11 cellular contexts compared by ENCODE assay signal in the genomic region with DNA sequence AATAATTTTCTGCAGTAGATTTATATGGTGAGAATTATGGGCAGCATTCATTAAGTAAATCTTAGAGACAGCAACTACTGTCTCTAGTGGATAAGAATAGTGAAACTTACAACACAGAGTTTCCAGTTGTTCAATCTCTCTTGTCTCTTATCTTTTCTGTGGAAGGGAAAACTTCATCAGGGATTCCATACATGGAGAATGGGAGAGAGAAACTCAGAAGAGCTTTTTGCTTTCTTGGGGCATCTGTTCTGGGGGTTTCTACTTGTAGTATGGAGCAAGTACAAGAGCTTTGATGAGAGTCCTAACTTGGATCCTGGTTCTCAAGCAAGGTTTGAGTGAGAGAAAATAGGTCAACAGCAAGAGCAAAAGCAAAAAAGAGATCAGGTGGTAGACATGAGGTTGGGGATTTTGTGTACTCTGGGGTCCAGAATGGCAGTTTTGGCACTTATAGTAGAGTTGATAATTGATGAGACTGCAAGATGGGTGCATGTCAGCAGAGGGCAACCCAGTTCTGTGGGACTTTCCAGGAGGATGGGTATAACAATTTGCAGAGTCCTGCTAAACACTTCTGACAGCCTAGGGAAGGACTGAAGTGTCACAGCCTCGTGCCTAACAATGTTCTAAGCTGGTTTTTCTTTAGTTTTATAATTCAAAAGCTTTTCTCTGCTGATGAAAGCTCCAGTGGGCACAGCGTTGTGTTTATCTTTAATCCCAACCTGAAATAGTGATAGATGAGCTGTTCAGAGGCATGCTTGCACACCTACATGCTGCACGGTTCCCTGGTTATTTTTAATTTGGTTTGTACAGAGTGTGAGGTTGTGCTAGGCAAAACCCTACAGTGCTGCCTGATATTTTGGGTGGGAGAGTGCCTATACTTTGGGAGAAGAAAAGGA. TPM values are rescaled to one million over a fixed set of nuclear protein-coding genes. Genes with fewer than 3 reads are reported as not detected.
A peak's percentile ranks its signal among the peaks of the same experiment; 100 is the strongest.
DNase-seq lines count a peak whose midpoint lies in the region; ATAC-seq and TF ChIP-seq lines count a peak whose summit lies in the region.
"Had no signal": no experiment of that assay in that cellular context is flagged by ENCODE, and none has a peak within 500 bp of the region (broad histone marks: within the 10 kb centered on the region; RNA-seq: fewer than 3 reads in every experiment).

No MANE protein-coding gene starts in this region.

- peaks cover 10% of the 10 kb centered on the region for H3K36me3 Mint-ChIP-seq in activated naive CD8-positive, alpha-beta T cell treated with anti-CD3 and anti-CD28 coated beads, Interleukin-2, amount 50 U/mL, for 24 hours (ENCODE audit: low read depth)
- peaks cover 18% of the 10 kb centered on the region for H3K36me3 Mint-ChIP-seq in stimulated activated effector memory CD8-positive, alpha-beta T cell treated with anti-CD3 and anti-CD28 coated beads, Interleukin-12 subunit alpha, Interleukin-12 subunit beta, amount 100 ng/mL, for 72 hours

- TF ChIP-seq POLR2A in thyroid gland (IDR thresholded peaks at IDR 0.05), result no peak

- intact Hi-C loops in thyroid gland (cut with DNase I), result no loop called here

- H3K4me1 Mint-ChIP-seq in activated naive CD8-positive, alpha-beta T cell treated with anti-CD3 and anti-CD28 coated beads, Interleukin-2, amount 50 U/mL, for 24 hours, result peaks cover 20% of the 10 kb centered on the region
- H3K4me1 Mint-ChIP-seq in stimulated activated effector memory CD8-positive, alpha-beta T cell treated with anti-CD3 and anti-CD28 coated beads, Interleukin-12 subunit alpha, Interleukin-12 subunit beta, amount 100 ng/mL, for 72 hours, result peaks cover 18% of the 10 kb centered on the region
- H3K4me1 Mint-ChIP-seq: CD8-positive, alpha-beta memory T cell had no signal

- no peaks in the 10 kb centered on the region for H3K4me1 ChIP-seq in thyroid gland

- WGBS in thyroid gland, 2 donors, result 85 to 86% methylated on average over 3 of the region's 3 CpGs

- no peaks in the 10 kb centered on the region for H3K9me3 ChIP-seq in thyroid gland

- H3K27me3 ChIP-seq in thyroid gland, result no peaks in the 10 kb centered on the region

- no peak overlapping the region for H3K4me3 ChIP-seq in thyroid gland (replicated peaks in 1 of 3)

- H3K27me3 Mint-ChIP-seq in activated naive CD8-positive, alpha-beta T cell treated with anti-CD3 and anti-CD28 coated beads, Interleukin-2, amount 50 U/mL, for 24 hours, result no peaks in the 10 kb centered on the region
- H3K27me3 Mint-ChIP-seq: CD8-positive, alpha-beta memory T cell had no signal

- peaks cover 4 to 27% of the 10 kb centered on the region in 2 donors for H3K36me3 ChIP-seq in thyroid gland

- no peak overlapping the region for H3K27ac ChIP-seq in thyroid gland

- no peak overlapping the region for H3K27ac Mint-ChIP-seq in activated naive CD8-positive, alpha-beta T cell treated with anti-CD3 and anti-CD28 coated beads, Interleukin-2, amount 50 U/mL, for 24 hours
- peak overlapping the region; percentile 44 for H3K27ac Mint-ChIP-seq in stimulated activated effector memory CD8-positive, alpha-beta T cell treated with anti-CD3 and anti-CD28 coated beads, Interleukin-12 subunit alpha, Interleukin-12 subunit beta, amount 100 ng/mL, for 72 hours

- peak; percentile 11 for DNase-seq in activated naive CD4-positive, alpha-beta T cell treated with Interleukin-2 at 50 U/mL for 16 hours
- DNase-seq in activated naive CD4-positive, alpha-beta T cell (lab: John Stamatoyannopoulos, UW), result no peak
- peak; percentile 24 for DNase-seq in activated naive CD8-positive, alpha-beta T cell treated with anti-CD3 and anti-CD28 coated beads, Interleukin-2, amount 50 U/mL, for 24 hours
- no peak for DNase-seq in stimulated activated effector memory CD8-positive, alpha-beta T cell treated with anti-CD3 and anti-CD28 coated beads, Interleukin-12 subunit alpha, Interleukin-12 subunit beta, amount 100 ng/mL, for 72 hours (ENCODE audit: low spot score in 2 of 2)
- DNase-seq in HuH-7 (ENCODE audit: low spot score) (no peak), thyroid gland (no peak)
- DNase-seq: CD8-positive, alpha-beta memory T cell; effector memory CD4-positive, alpha-beta T cell; T-helper 9 cell had no signal

- no peak overlapping the region for H3K4me3 Mint-ChIP-seq in activated naive CD8-positive, alpha-beta T cell treated with anti-CD3 and anti-CD28 coated beads, Interleukin-2, amount 50 U/mL, for 24 hours
- no peak overlapping the region for H3K4me3 Mint-ChIP-seq in stimulated activated effector memory CD8-positive, alpha-beta T cell treated with anti-CD3 and anti-CD28 coated beads, Interleukin-12 subunit alpha, Interleukin-12 subunit beta, amount 100 ng/mL, for 72 hours
- H3K4me3 Mint-ChIP-seq: CD8-positive, alpha-beta memory T cell had no signal

- no peaks in the 10 kb centered on the region for H3K9me3 Mint-ChIP-seq in activated naive CD8-positive, alpha-beta T cell treated with anti-CD3 and anti-CD28 coated beads, Interleukin-2, amount 50 U/mL, for 24 hours
- no peaks in the 10 kb centered on the region for H3K9me3 Mint-ChIP-seq in stimulated activated effector memory CD8-positive, alpha-beta T cell treated with anti-CD3 and anti-CD28 coated beads, Interleukin-12 subunit alpha, Interleukin-12 subunit beta, amount 100 ng/mL, for 72 hours
- H3K9me3 Mint-ChIP-seq: CD8-positive, alpha-beta memory T cell had no signal

- no peak for TF ChIP-seq CTCF in thyroid gland (IDR thresholded peaks at IDR 0.05)

- no peak for TF ChIP-seq EP300 in Ishikawa (IDR thresholded peaks at IDR 0.05; ENCODE audit: borderline replicate concordance)

- peak; percentile 77 for ATAC-seq in activated naive CD8-positive, alpha-beta T cell treated with anti-CD3 and anti-CD28 coated beads, Interleukin-2, amount 50 U/mL, for 24 hours
- ATAC-seq in stimulated activated effector memory CD8-positive, alpha-beta T cell treated with anti-CD3 and anti-CD28 coated beads, Interleukin-12 subunit alpha, Interleukin-12 subunit beta, amount 100 ng/mL, for 72 hours, result peak; percentile 85
- ATAC-seq in GM21367 (IDR thresholded peaks at IDR 0.05; ENCODE audit: unreplicated experiment), result no peak

- peak; percentile 36 for TF ChIP-seq RAD21 in Ishikawa (IDR thresholded peaks at IDR 0.05; ENCODE audit: low read depth)

TF ChIP-seq in Ishikawa, 13 proteins besides CTCF, POLR2A, EP300 and RAD21:
- TF ChIP-seq TCF12 (IDR thresholded peaks at IDR 0.05; ENCODE audit: low read depth) (no peak), FOXM1 (IDR thresholded peaks at IDR 0.05; ENCODE audit: borderline replicate concordance, low read depth) (no peak), TEAD4 (IDR thresholded peaks at IDR 0.05) (no peak), CREB1 (IDR thresholded peaks at IDR 0.05; ENCODE audit: low read depth) (no peak), NFIC (IDR thresholded peaks at IDR 0.05) (no peak), CEBPB (IDR thresholded peaks at IDR 0.05) (no peak), YY1 (IDR thresholded peaks at IDR 0.05; ENCODE audit: low read depth) (no peak), ZBTB7A (IDR thresholded peaks at IDR 0.05; ENCODE audit: low read depth) (no peak), TAF1 (IDR thresholded peaks at IDR 0.05; ENCODE audit: low read depth) (no peak), EGR1 (IDR thresholded peaks at IDR 0.05) (no peak)
- TF ChIP-seq, protein P1, sequence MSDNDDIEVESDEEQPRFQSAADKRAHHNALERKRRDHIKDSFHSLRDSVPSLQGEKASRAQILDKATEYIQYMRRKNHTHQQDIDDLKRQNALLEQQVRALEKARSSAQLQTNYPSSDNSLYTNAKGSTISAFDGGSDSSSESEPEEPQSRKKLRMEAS (IDR thresholded peaks at IDR 0.05), result no peak
- TF ChIP-seq, protein P2, sequence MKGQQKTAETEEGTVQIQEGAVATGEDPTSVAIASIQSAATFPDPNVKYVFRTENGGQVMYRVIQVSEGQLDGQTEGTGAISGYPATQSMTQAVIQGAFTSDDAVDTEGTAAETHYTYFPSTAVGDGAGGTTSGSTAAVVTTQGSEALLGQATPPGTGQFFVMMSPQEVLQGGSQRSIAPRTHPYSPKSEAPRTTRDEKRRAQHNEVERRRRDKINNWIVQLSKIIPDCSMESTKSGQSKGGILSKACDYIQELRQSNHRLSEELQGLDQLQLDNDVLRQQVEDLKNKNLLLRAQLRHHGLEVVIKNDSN (IDR thresholded peaks at IDR 0.05), result no peak
- TF ChIP-seq, protein P3, sequence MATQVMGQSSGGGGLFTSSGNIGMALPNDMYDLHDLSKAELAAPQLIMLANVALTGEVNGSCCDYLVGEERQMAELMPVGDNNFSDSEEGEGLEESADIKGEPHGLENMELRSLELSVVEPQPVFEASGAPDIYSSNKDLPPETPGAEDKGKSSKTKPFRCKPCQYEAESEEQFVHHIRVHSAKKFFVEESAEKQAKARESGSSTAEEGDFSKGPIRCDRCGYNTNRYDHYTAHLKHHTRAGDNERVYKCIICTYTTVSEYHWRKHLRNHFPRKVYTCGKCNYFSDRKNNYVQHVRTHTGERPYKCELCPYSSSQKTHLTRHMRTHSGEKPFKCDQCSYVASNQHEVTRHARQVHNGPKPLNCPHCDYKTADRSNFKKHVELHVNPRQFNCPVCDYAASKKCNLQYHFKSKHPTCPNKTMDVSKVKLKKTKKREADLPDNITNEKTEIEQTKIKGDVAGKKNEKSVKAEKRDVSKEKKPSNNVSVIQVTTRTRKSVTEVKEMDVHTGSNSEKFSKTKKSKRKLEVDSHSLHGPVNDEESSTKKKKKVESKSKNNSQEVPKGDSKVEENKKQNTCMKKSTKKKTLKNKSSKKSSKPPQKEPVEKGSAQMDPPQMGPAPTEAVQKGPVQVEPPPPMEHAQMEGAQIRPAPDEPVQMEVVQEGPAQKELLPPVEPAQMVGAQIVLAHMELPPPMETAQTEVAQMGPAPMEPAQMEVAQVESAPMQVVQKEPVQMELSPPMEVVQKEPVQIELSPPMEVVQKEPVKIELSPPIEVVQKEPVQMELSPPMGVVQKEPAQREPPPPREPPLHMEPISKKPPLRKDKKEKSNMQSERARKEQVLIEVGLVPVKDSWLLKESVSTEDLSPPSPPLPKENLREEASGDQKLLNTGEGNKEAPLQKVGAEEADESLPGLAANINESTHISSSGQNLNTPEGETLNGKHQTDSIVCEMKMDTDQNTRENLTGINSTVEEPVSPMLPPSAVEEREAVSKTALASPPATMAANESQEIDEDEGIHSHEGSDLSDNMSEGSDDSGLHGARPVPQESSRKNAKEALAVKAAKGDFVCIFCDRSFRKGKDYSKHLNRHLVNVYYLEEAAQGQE (IDR thresholded peaks at IDR 0.05; ENCODE audit: low read depth), result no peak

RNA-seq across cellular contexts. Expression of a gene that starts 32.0 kb away (rescaled TPM):
- total RNA-seq in thyroid gland, result under 1 TPM; 0.22 to 0.94 (median 0.54) TPM

Comparison
In these comparisons a context has a peak if more than half of its experiments do, and no peak if none do; other contexts are left out.
1. DNase-seq: peak in activated naive CD4-positive, alpha-beta T cell treated with Interleukin-2 at 50 U/mL for 16 hours (single experiment) and activated naive CD8-positive, alpha-beta T cell treated with anti-CD3 and anti-CD28 coated beads, Interleukin-2, amount 50 U/mL, for 24 hours (single experiment); none in activated naive CD4-positive, alpha-beta T cell (0 of 4), stimulated activated effector memory CD8-positive, alpha-beta T cell treated with anti-CD3 and anti-CD28 coated beads, Interleukin-12 subunit alpha, Interleukin-12 subunit beta, amount 100 ng/mL, for 72 hours (0 of 2), HuH-7 (single experiment) and thyroid gland (0 of 2).